12 cellular contexts compared by ENCODE assay signal in genomic region chr5:141485305-141486055, GRCh38. TPM values are rescaled to one million over a fixed set of nuclear protein-coding genes. Genes with fewer than 3 reads are reported as not detected.
DNase-seq lines count a peak whose midpoint lies in the region; ATAC-seq, FAIRE-seq and TF ChIP-seq lines count a peak whose summit lies in the region.
"Had no signal": no experiment of that assay in that cellular context is flagged by ENCODE, and none has a peak within 500 bp of the region (broad histone marks: within the 10 kb centered on the region; RNA-seq: fewer than 3 reads in every experiment).

No MANE protein-coding gene starts in this region.

- CTCF ChIA-PET in K562 (lab: Yijun Ruan, JAX; ENCODE audit: low intra/inter-chr PET ratio), result no interaction called here
- CTCF ChIA-PET in RWPE1 (lab: Yijun Ruan, JAX), result interaction anchor here (0.5 to 1.8 kb wide), 5 partner anchors 7 to 147 kb away, joined by 3 to 6 read pairs (median 3); partner anchors contain the start of gene PCDHGA2

- no peaks in the 10 kb centered on the region for H3K79me2 ChIP-seq in K562 (ENCODE audit: control insufficient read depth, insufficient read depth, low read length)

- H3K27me3 ChIP-seq in K562 (ENCODE audit: control insufficient read depth in 2 of 2, insufficient read depth in 2 of 2, low read length in 2 of 2) (peaks cover 55 to 61% of the 10 kb centered on the region in 2 experiments), kidney epithelial cell (ENCODE audit: control insufficient read depth, insufficient read depth, low read length) (peaks cover 9% of the 10 kb centered on the region), suprapubic skin (no peaks in the 10 kb centered on the region)

- no peaks in the 10 kb centered on the region for H3K9me3 Mint-ChIP-seq in activated T-cell treated with anti-CD3 and anti-CD28 coated beads, Interleukin-2, amount 50 U/mL, for 72 hours
- peaks cover 0 to 14% (median 8%) of the 10 kb centered on the region in 7 donors for H3K9me3 Mint-ChIP-seq in CD14-positive monocyte

- no peak for FAIRE-seq in K562 (lab: Jason Lieb, UNC)
- FAIRE-seq: colon had no signal

- H3K27me3 Mint-ChIP-seq in activated T-cell treated with anti-CD3 and anti-CD28 coated beads, Interleukin-2, amount 50 U/mL, for 72 hours (ENCODE audit: low read depth), result peaks cover 76% of the 10 kb centered on the region
- H3K27me3 Mint-ChIP-seq in CD14-positive monocyte (ENCODE audit: low read depth in 3 of 3), result peaks cover 60 to 83% (median 78%) of the 10 kb centered on the region in 3 donors

- DNase-seq in activated T-cell treated with anti-CD3 and anti-CD28 coated beads, Interleukin-2, amount 50 U/mL, for 72 hours, result no peak
- DNase-seq in activated T-cell treated with anti-CD3 and anti-CD28 coated beads for 4 hours (no peak), K562 (ENCODE audit: extremely low read depth in 1 of 4, low spot score in 3 of 4) (no peak), kidney epithelial cell (ENCODE audit: low read depth) (no peak), suprapubic skin (ENCODE audit: low spot score in 2 of 2) (no peak), CD14-positive monocyte (ENCODE audit: low spot score) (no peak), RWPE1 (ENCODE audit: low spot score) (no peak)
- DNase-seq: CD8-positive, alpha-beta memory T cell; WERI-Rb-1 had no signal

- no peaks in the 10 kb centered on the region for H3K9me1 ChIP-seq in K562 (ENCODE audit: control insufficient read depth, insufficient read depth, low read length)

- H3K4me1 Mint-ChIP-seq in activated T-cell treated with anti-CD3 and anti-CD28 coated beads, Interleukin-2, amount 50 U/mL, for 72 hours (ENCODE audit: low read depth), result peaks cover 6% of the 10 kb centered on the region
- H3K4me1 Mint-ChIP-seq in CD14-positive monocyte, result peaks cover 8% of the 10 kb centered on the region

- POLR2A ChIA-PET in K562 (lab: Yijun Ruan, JAX), result interaction anchor here (0.9 to 1.4 kb wide), 4 partner anchors 10 to 168 kb away, joined by 3 to 4 read pairs (median 3); partner anchors contain the start of gene PCDHGC3
- POLR2A ChIA-PET in RWPE1 (lab: Yijun Ruan, JAX; ENCODE audit: low non-redundant PET), result no interaction called here

- in situ Hi-C loops in K562 (cut with MboI), result no loop called here

- H3K4me1 ChIP-seq in K562 (replicated peaks in 1 of 2; ENCODE audit: control insufficient read depth in 2 of 2, insufficient read depth in 2 of 2, low read length in 2 of 2), result peaks cover 0 to 6% of the 10 kb centered on the region in 2 experiments; a peak in 2 of 5 replicates
- peaks cover 29% of the 10 kb centered on the region for H3K4me1 ChIP-seq in suprapubic skin

- 4% methylated on average over 39 of the region's 39 CpGs for whole genome bisulfite sequencing in K562 (ENCODE audit: insufficient coverage, low coverage, missing lambda C conversion rate)
- WGBS in suprapubic skin, result 47% methylated on average over 17 of the region's 39 CpGs

- intact Hi-C loops in K562 (cut with micrococcal nuclease), result no loop called here
- intact Hi-C loops in CD14-positive monocyte (cut with micrococcal nuclease), result no loop called here

- no peak overlapping the region for H2AFZ ChIP-seq in K562 (ENCODE audit: low read depth, low read length)

- H3K36me3 ChIP-seq in K562 (ENCODE audit: control insufficient read depth, insufficient read depth, low read length), result no peaks in the 10 kb centered on the region
- H3K36me3 ChIP-seq in kidney epithelial cell (ENCODE audit: control insufficient read depth, insufficient read depth, low read length), result no peaks in the 10 kb centered on the region
- H3K36me3 ChIP-seq in suprapubic skin, result peaks cover 17% of the 10 kb centered on the region
- H3K36me3 ChIP-seq: neutrophil, WERI-Rb-1 had no signal

- H3K9me3 ChIP-seq in K562 (replicated peaks; ENCODE audit: control insufficient read depth, insufficient read depth, low read depth, low read length) (no peaks in the 10 kb centered on the region), suprapubic skin (no peaks in the 10 kb centered on the region)
- H3K9me3 ChIP-seq: neutrophil had no signal

- H3K27ac ChIP-seq in K562 (ENCODE audit: extremely low read depth, low read depth, low read length) (no peak overlapping the region), suprapubic skin (no peak overlapping the region), RWPE1 (no peak overlapping the region)
- H3K27ac ChIP-seq: neutrophil, WERI-Rb-1 had no signal

- TF ChIP-seq POLR2A in K562 (conservative IDR thresholded peaks at IDR 0.05) (no peak), suprapubic skin (IDR thresholded peaks at IDR 0.05) (no peak)

- no peak overlapping the region for H3K4me2 ChIP-seq in K562 (ENCODE audit: insufficient read depth, low read length)

- no peak for ATAC-seq in activated T-cell treated with anti-CD3 and anti-CD28 coated beads, Interleukin-2, amount 50 U/mL, for 72 hours (replicated peaks in 1 of 2)
- no peak for ATAC-seq in K562
- no peak for ATAC-seq in HG02763 (IDR thresholded peaks at IDR 0.05; ENCODE audit: unreplicated experiment)

- peak overlapping the region; percentile 11 to 69 for H3K4me3 Mint-ChIP-seq in activated T-cell treated with anti-CD3 and anti-CD28 coated beads, Interleukin-2, amount 50 U/mL, for 72 hours
- peak overlapping the region in 1 of 2 donors; percentile 76 for H3K4me3 Mint-ChIP-seq in CD14-positive monocyte

- H3K36me3 Mint-ChIP-seq in activated T-cell treated with anti-CD3 and anti-CD28 coated beads, Interleukin-2, amount 50 U/mL, for 72 hours (ENCODE audit: insufficient read depth in 2 of 2), result peaks cover 2% of the 10 kb centered on the region in 2 donors
- H3K36me3 Mint-ChIP-seq in CD14-positive monocyte, result no peaks in the 10 kb centered on the region
- H3K36me3 Mint-ChIP-seq: CD8-positive, alpha-beta memory T cell had no signal

- no peak for TF ChIP-seq RAD21 in K562 (CRISPR knock-in tag; conservative IDR thresholded peaks at IDR 0.05 in 1 of 2, IDR thresholded peaks at IDR 0.05 in 1 of 2)

- 0 out of 2 replicates have a peak, but pooled peaks cover 5% of the 10 kb centered on the region for H4K20me1 ChIP-seq in K562 (replicated peaks; ENCODE audit: control insufficient read depth, insufficient read depth, low read length)

- no peak for TF ChIP-seq CTCF in K562 (IDR thresholded peaks at IDR 0.05 in 2 of 3, conservative IDR thresholded peaks at IDR 0.05 in 1 of 3; ENCODE audit: insufficient read depth in 2 of 3, low read depth in 1 of 3, low read length in 3 of 3)
- TF ChIP-seq CTCF in kidney epithelial cell (IDR thresholded peaks at IDR 0.05; ENCODE audit: insufficient read depth, low read length, poor library complexity, severe bottlenecking), result no peak
- no peak for TF ChIP-seq CTCF in suprapubic skin (IDR thresholded peaks at IDR 0.05)
- TF ChIP-seq CTCF in CD14-positive monocyte (IDR thresholded peaks at IDR 0.05), result no peak
- TF ChIP-seq CTCF in RWPE1 (conservative IDR thresholded peaks at IDR 0.05; ENCODE audit: low read depth), result no peak

- TF ChIP-seq EP300 in K562 (IDR thresholded peaks at IDR 0.05; ENCODE audit: low read length), result no peak
- no peak for TF ChIP-seq EP300 in suprapubic skin (IDR thresholded peaks at IDR 0.05)

- BruUV-seq in K562 (replicated peaks; lab: Mats Ljungman, UMichigan), result no TSS peak

- H3K9ac ChIP-seq in K562 (ENCODE audit: insufficient read depth in 1 of 2, low read depth in 2 of 2, low read length in 2 of 2), result peak overlapping the region in 1 of 2 experiments; percentile 26; a peak in 1 of 4 replicates

- no peak overlapping the region for H3K4me3 ChIP-seq in K562
- peak overlapping the region; percentile 41 for H3K4me3 ChIP-seq in kidney epithelial cell (ENCODE audit: low read depth, low read length)
- peak overlapping the region; percentile 42 for H3K4me3 ChIP-seq in suprapubic skin

- H3K27ac Mint-ChIP-seq in activated T-cell treated with anti-CD3 and anti-CD28 coated beads, Interleukin-2, amount 50 U/mL, for 72 hours, result no peak overlapping the region
- H3K27ac Mint-ChIP-seq in CD14-positive monocyte, result no peak overlapping the region
- H3K27ac Mint-ChIP-seq: CD8-positive, alpha-beta memory T cell had no signal

RNA-seq across cellular contexts. Expression of gene PCDHGC4, which starts 0.7 kb away (rescaled TPM):
- not detected for total RNA-seq in activated T-cell treated with anti-CD3 and anti-CD28 coated beads, Interleukin-2, amount 50 U/mL, for 72 hours
- total RNA-seq in K562 (2011; cell fraction: chromatin; rRNA removed; ENCODE audit: low replicate concordance), result not detected in 2 replicates
- not detected in 2 replicates for total RNA-seq in K562 (2011; cell fraction: nucleolus; rRNA removed)
- total RNA-seq in K562 (2011; cell fraction: nucleoplasm; rRNA removed), result not detected in 2 replicates
- total RNA-seq in K562 (2014; rRNA removed) (0.05 TPM in 1 of 2 replicates, not detected in the other), K562 (2014; rRNA removed; fragmentation: Illumina TruSeq; extraction: Trizol) (not detected in 2 replicates), K562 (2015; rRNA removed; fragmentation: Illumina TruSeq; extraction: Trizol) (not detected in 2 replicates), K562 (2021) (not detected in 2 replicates), kidney epithelial cell (0.62 and 1.1 TPM in 2 replicates), suprapubic skin (10 to 100 TPM in 3 of 4 donors, 1 to 10 TPM in 1; 2.7 to 30.6 (median 15.0) TPM)
- polyA plus RNA-seq in K562 (2011; rRNA removed) (not detected in 2 replicates), K562 (2014; fragmentation: Illumina TruSeq; extraction: Trizol) (not detected in 2 replicates), K562 (2014; fragmentation: Nextera tagmentation; extraction: Ambion mirVana) (not detected), K562 (2014; rRNA removed) (not detected in 2 replicates), CD14-positive monocyte (not detected)
- not detected in 2 replicates for polyA plus RNA-seq in K562 (2011; cell fraction: cytosol; rRNA removed)
- not detected in 2 replicates for polyA plus RNA-seq in K562 (2011; cell fraction: nucleus; rRNA removed)
- polyA plus RNA-seq in K562 (2012), result not detected in 2 replicates
- polyA minus RNA-seq in K562 (2011; rRNA and poly(A)+ RNA removed), result not detected in 2 replicates
- not detected in 2 replicates for polyA minus RNA-seq in K562 (2011; cell fraction: cytosol; rRNA and poly(A)+ RNA removed)
- polyA minus RNA-seq in K562 (2011; cell fraction: nucleus; rRNA and poly(A)+ RNA removed), result not detected in 2 replicates
- total RNA-seq: CD8-positive, alpha-beta memory T cell had no signal
- polyA plus RNA-seq: CD8-positive, alpha-beta memory T cell had no signal

RNA-seq across cellular contexts. Expression of gene PCDHGC5, which starts 3.4 kb away (rescaled TPM):
- not detected for total RNA-seq in activated T-cell treated with anti-CD3 and anti-CD28 coated beads, Interleukin-2, amount 50 U/mL, for 72 hours
- total RNA-seq in K562 (2011; cell fraction: chromatin; rRNA removed; ENCODE audit: low replicate concordance), result 0.14 TPM in 1 of 2 replicates, not detected in the other
- total RNA-seq in K562 (2011; cell fraction: nucleolus; rRNA removed), result 0.17 TPM in 1 of 2 replicates, not detected in the other
- total RNA-seq in K562 (2011; cell fraction: nucleoplasm; rRNA removed), result not detected in 2 replicates
- total RNA-seq in K562 (2014; rRNA removed) (not detected in 2 replicates), K562 (2014; rRNA removed; fragmentation: Illumina TruSeq; extraction: Trizol) (not detected in 2 replicates), K562 (2015; rRNA removed; fragmentation: Illumina TruSeq; extraction: Trizol) (not detected in 2 replicates), K562 (2021) (not detected in 2 replicates), kidney epithelial cell (0.54 and 0.89 TPM in 2 replicates), suprapubic skin (10 to 100 TPM in 1 of 4 donors, 1 to 10 TPM in 3; 1.6 to 10.5 (median 3.2) TPM)
- polyA plus RNA-seq in K562 (2011; rRNA removed) (not detected in 2 replicates), K562 (2014; fragmentation: Illumina TruSeq; extraction: Trizol) (not detected in 2 replicates), K562 (2014; fragmentation: Nextera tagmentation; extraction: Ambion mirVana) (not detected), K562 (2014; rRNA removed) (not detected in 2 replicates), CD14-positive monocyte (not detected)
- not detected in 2 replicates for polyA plus RNA-seq in K562 (2011; cell fraction: cytosol; rRNA removed)
- not detected in 2 replicates for polyA plus RNA-seq in K562 (2011; cell fraction: nucleus; rRNA removed)
- not detected in 2 replicates for polyA plus RNA-seq in K562 (2012)
- polyA minus RNA-seq in K562 (2011; rRNA and poly(A)+ RNA removed), result not detected in 2 replicates
- not detected in 2 replicates for polyA minus RNA-seq in K562 (2011; cell fraction: cytosol; rRNA and poly(A)+ RNA removed)
- polyA minus RNA-seq in K562 (2011; cell fraction: nucleus; rRNA and poly(A)+ RNA removed), result not detected in 2 replicates
- total RNA-seq: CD8-positive, alpha-beta memory T cell had no signal
- polyA plus RNA-seq: CD8-positive, alpha-beta memory T cell had no signal

RNA-seq across cellular contexts. Expression of gene PCDHGC3, which starts 9.7 kb away (rescaled TPM):
- total RNA-seq in activated T-cell treated with anti-CD3 and anti-CD28 coated beads, Interleukin-2, amount 50 U/mL, for 72 hours, result not detected
- 0.12 TPM in 1 of 2 replicates, not detected in the other for total RNA-seq in K562 (2011; cell fraction: chromatin; rRNA removed; ENCODE audit: low replicate concordance)
- not detected in 2 replicates for total RNA-seq in K562 (2011; cell fraction: nucleolus; rRNA removed)
- total RNA-seq in K562 (2011; cell fraction: nucleoplasm; rRNA removed), result not detected in 2 replicates
- total RNA-seq in K562 (2014; rRNA removed) (not detected in 2 replicates), K562 (2014; rRNA removed; fragmentation: Illumina TruSeq; extraction: Trizol) (not detected in 2 replicates), K562 (2015; rRNA removed; fragmentation: Illumina TruSeq; extraction: Trizol) (not detected in 2 replicates), K562 (2021) (0.07 and 0.20 TPM in 2 replicates), kidney epithelial cell (41.9 and 47.3 TPM in 2 replicates), suprapubic skin (10 to 100 TPM; 30.0 to 73.4 (median 60.4) TPM)
- polyA plus RNA-seq in K562 (2011; rRNA removed) (not detected in 2 replicates), K562 (2014; fragmentation: Illumina TruSeq; extraction: Trizol) (not detected in 2 replicates), K562 (2014; fragmentation: Nextera tagmentation; extraction: Ambion mirVana) (not detected), K562 (2014; rRNA removed) (not detected in 2 replicates), CD14-positive monocyte (under 1 TPM in 1 of 2 donors, not detected in 1; 0.33 TPM)
- not detected in 2 replicates for polyA plus RNA-seq in K562 (2011; cell fraction: cytosol; rRNA removed)
- polyA plus RNA-seq in K562 (2011; cell fraction: nucleus; rRNA removed), result not detected in 2 replicates
- polyA plus RNA-seq in K562 (2012), result not detected in 2 replicates
- not detected in 2 replicates for polyA minus RNA-seq in K562 (2011; rRNA and poly(A)+ RNA removed)
- not detected in 2 replicates for polyA minus RNA-seq in K562 (2011; cell fraction: cytosol; rRNA and poly(A)+ RNA removed)
- not detected in 2 replicates for polyA minus RNA-seq in K562 (2011; cell fraction: nucleus; rRNA and poly(A)+ RNA removed)
- polyA plus RNA-seq: CD8-positive, alpha-beta memory T cell had no signal

RNA-seq across cellular contexts. Expression of gene PCDHGA12, which starts 55.2 kb away (rescaled TPM):
- total RNA-seq in activated T-cell treated with anti-CD3 and anti-CD28 coated beads, Interleukin-2, amount 50 U/mL, for 72 hours, result under 1 TPM; 0.12 to 0.17 TPM
- not detected in 2 replicates for total RNA-seq in K562 (2011; cell fraction: chromatin; rRNA removed; ENCODE audit: low replicate concordance)
- not detected in 2 replicates for total RNA-seq in K562 (2011; cell fraction: nucleolus; rRNA removed)
- total RNA-seq in K562 (2011; cell fraction: nucleoplasm; rRNA removed), result 0.15 TPM in 1 of 2 replicates, not detected in the other
- not detected in 2 replicates for total RNA-seq in K562 (2014; rRNA removed)
- total RNA-seq in K562 (2014; rRNA removed; fragmentation: Illumina TruSeq; extraction: Trizol), result not detected in 2 replicates
- not detected in 2 replicates for total RNA-seq in K562 (2015; rRNA removed; fragmentation: Illumina TruSeq; extraction: Trizol)
- total RNA-seq in K562 (2021), result 0.13 TPM in 1 of 2 replicates, not detected in the other
- 0.03 TPM in 1 of 2 replicates, not detected in the other for polyA plus RNA-seq in K562 (2011; rRNA removed)
- polyA plus RNA-seq in K562 (2011; cell fraction: cytosol; rRNA removed), result not detected in 2 replicates
- 0.09 TPM in 1 of 2 replicates, not detected in the other for polyA plus RNA-seq in K562 (2011; cell fraction: nucleus; rRNA removed)
- polyA plus RNA-seq in K562 (2012), result 0.04 TPM in 2 replicates
- not detected in 2 replicates for polyA plus RNA-seq in K562 (2014; fragmentation: Illumina TruSeq; extraction: Trizol)
- polyA plus RNA-seq in K562 (2014; fragmentation: Nextera tagmentation; extraction: Ambion mirVana), result not detected
- polyA plus RNA-seq in K562 (2014; rRNA removed), result not detected in 2 replicates
- not detected in 2 replicates for polyA minus RNA-seq in K562 (2011; rRNA and poly(A)+ RNA removed)
- not detected in 2 replicates for polyA minus RNA-seq in K562 (2011; cell fraction: cytosol; rRNA and poly(A)+ RNA removed)
- polyA minus RNA-seq in K562 (2011; cell fraction: nucleus; rRNA and poly(A)+ RNA removed), result not detected in 2 replicates
- total RNA-seq in kidney epithelial cell, result 2.1 and 3.6 TPM in 2 replicates
- 10 to 100 TPM in 1 of 4 donors, 1 to 10 TPM in 3; 2.9 to 13.4 (median 6.6) TPM for total RNA-seq in suprapubic skin
- polyA plus RNA-seq in CD14-positive monocyte, result not detected
- polyA plus RNA-seq: CD8-positive, alpha-beta memory T cell had no signal

Comparison
In these comparisons a context has a peak if more than half of its experiments do, and no peak if none do; other contexts are left out.
1. RNA of gene PCDHGC3, which starts 9.7 kb away (total RNA-seq): 30.0 to 73.4 TPM in suprapubic skin and 41.9 to 47.3 TPM in kidney epithelial cell; not detected in activated T-cell treated with anti-CD3 and anti-CD28 coated beads, Interleukin-2, amount 50 U/mL, for 72 hours and 0.07 to 0.20 TPM in K562; every median in the first group is over 10 times any median in the second.